In genomic region chr1:39187276-39188046, GRCh38 we compare ENCODE assay signal across 17 cellular contexts. TPM values are rescaled to one million over a fixed set of nuclear protein-coding genes. Genes with fewer than 3 reads are reported as not detected.
A peak's percentile ranks its signal among the peaks of the same experiment; 100 is the strongest.
DNase-seq lines count a peak whose midpoint lies in the region; ATAC-seq, FAIRE-seq and TF ChIP-seq lines count a peak whose summit lies in the region.
"Had no signal": no experiment of that assay in that cellular context is flagged by ENCODE, and none has a peak within 500 bp of the region (broad histone marks: within the 10 kb centered on the region; RNA-seq: fewer than 3 reads in every experiment).

No MANE protein-coding gene starts in this region.

- TF ChIP-seq EP300 in neural cell (conservative IDR thresholded peaks at IDR 0.05; ENCODE audit: poor library complexity, severe bottlenecking): peak; percentile 42

- no peaks in the 10 kb centered on the region for H3K27me3 Mint-ChIP-seq in T-helper 2 cell treated with Interferon-gamma antibody and Interleukin-4, amounts not matched to agents 5 μg/mL and 100 μg/mL, for 36 hours (ENCODE audit: low read depth)
- H3K27me3 Mint-ChIP-seq in astrocyte (ENCODE audit: low read depth, unreplicated experiment): no peaks in the 10 kb centered on the region
- H3K27me3 Mint-ChIP-seq: naive B cell had no signal

- no peaks in the 10 kb centered on the region for H3K9me3 Mint-ChIP-seq in T-helper 2 cell treated with Interferon-gamma antibody and Interleukin-4, amounts not matched to agents 5 μg/mL and 100 μg/mL, for 36 hours
- H3K9me3 Mint-ChIP-seq in astrocyte (ENCODE audit: unreplicated experiment): no peaks in the 10 kb centered on the region
- H3K9me3 Mint-ChIP-seq: H9, naive B cell had no signal

- no peak overlapping the region for H3K27ac ChIP-seq in astrocyte (ENCODE audit: low read depth, low read length)
- peak overlapping the region; percentile 29 for H3K27ac ChIP-seq in neural cell (ENCODE audit: low read length)
- H3K27ac ChIP-seq in left lung: peak overlapping the region in 1 of 2 donors; percentile 34
- H3K27ac ChIP-seq: left ventricle myocardium inferior, suprapubic skin had no signal

- H2AFZ ChIP-seq in astrocyte (ENCODE audit: low read depth, low read length) (no peak overlapping the region), neural cell (ENCODE audit: low read depth, low read length) (no peak overlapping the region)

- no peak overlapping the region for H3K4me3 ChIP-seq in astrocyte (ENCODE audit: insufficient read depth, low read depth, low read length)
- no peak overlapping the region for H3K4me3 ChIP-seq in neural cell (ENCODE audit: low read length)
- H3K4me3 ChIP-seq in BE2C (ENCODE audit: low read depth, low read length): no peak overlapping the region
- no peak overlapping the region for H3K4me3 ChIP-seq in left lung
- H3K4me3 ChIP-seq: left ventricle myocardium inferior, suprapubic skin had no signal

- no peaks in the 10 kb centered on the region for H3K36me3 Mint-ChIP-seq in T-helper 2 cell treated with Interferon-gamma antibody and Interleukin-4, amounts not matched to agents 5 μg/mL and 100 μg/mL, for 36 hours (ENCODE audit: low read depth)
- peaks cover 2% of the 10 kb centered on the region for H3K36me3 Mint-ChIP-seq in astrocyte (ENCODE audit: low read depth, unreplicated experiment)
- H3K36me3 Mint-ChIP-seq: naive B cell had no signal

- H3K9me3 ChIP-seq in astrocyte (ENCODE audit: insufficient read depth, low read depth, low read length) (no peaks in the 10 kb centered on the region), neural cell (ENCODE audit: low read length) (no peaks in the 10 kb centered on the region), BE2C (no peaks in the 10 kb centered on the region), left lung (no peaks in the 10 kb centered on the region)
- H3K9me3 ChIP-seq: left ventricle myocardium inferior, suprapubic skin had no signal

- H3K79me2 ChIP-seq in astrocyte (ENCODE audit: insufficient read depth, low read length): peaks cover 91% of the 10 kb centered on the region
- H3K79me2 ChIP-seq in neural cell (replicated peaks; ENCODE audit: insufficient read depth, low read length): peaks cover 50% of the 10 kb centered on the region

- H3K9ac ChIP-seq in astrocyte (ENCODE audit: low read length) (no peak overlapping the region), neural cell (ENCODE audit: low read length) (no peak overlapping the region)

- H4K20me1 ChIP-seq in astrocyte (ENCODE audit: insufficient read depth, low read length): no peaks in the 10 kb centered on the region
- peaks cover 6% of the 10 kb centered on the region for H4K20me1 ChIP-seq in neural cell (ENCODE audit: insufficient read depth)

- no peak for TF ChIP-seq RAD21 in neural cell (conservative IDR thresholded peaks at IDR 0.05)

- H3K4me2 ChIP-seq in astrocyte (ENCODE audit: low read length) (no peak overlapping the region), neural cell (ENCODE audit: low read length) (no peak overlapping the region)

- peaks cover 66% of the 10 kb centered on the region for H3K4me1 Mint-ChIP-seq in T-helper 2 cell treated with Interferon-gamma antibody and Interleukin-4, amounts not matched to agents 5 μg/mL and 100 μg/mL, for 36 hours (ENCODE audit: low read depth)
- peaks cover 82% of the 10 kb centered on the region for H3K4me1 Mint-ChIP-seq in astrocyte (ENCODE audit: low read depth, unreplicated experiment)

- H3K27me3 ChIP-seq in astrocyte (ENCODE audit: insufficient read depth, low read length): no peaks in the 10 kb centered on the region
- no peaks in the 10 kb centered on the region for H3K27me3 ChIP-seq in neural cell (ENCODE audit: insufficient read depth, low read depth, low read length)
- H3K27me3 ChIP-seq in BE2C: no peaks in the 10 kb centered on the region
- no peaks in the 10 kb centered on the region for H3K27me3 ChIP-seq in left lung
- H3K27me3 ChIP-seq: suprapubic skin had no signal

- no peaks in the 10 kb centered on the region for H3K9me2 ChIP-seq in neural cell (ENCODE audit: insufficient read depth, low read length)

- no peak for DNase-seq in T-helper 2 cell treated with Interferon-gamma antibody and Interleukin-4, amounts not matched to agents 5 μg/mL and 100 μg/mL, for 36 hours (ENCODE audit: low spot score)
- no peak for DNase-seq in T-helper 2 cell
- peak; percentile 53 for DNase-seq in NCI-H226
- DNase-seq in astrocyte (ENCODE audit: low read depth): no peak
- no peak for DNase-seq in BE2C
- no peak for DNase-seq in left lung
- DNase-seq: anterior cingulate cortex; H9; hippocampal formation; left ventricle myocardium inferior; naive B cell; stimulated activated CD4-positive, alpha-beta T cell treated with anti-CD3 and anti-CD28 coated beads, Interleukin-15, amount 100 ng/mL, for 24 hours had no signal

- intact Hi-C loops in left lung (cut with DNase I): loop anchor here (10.0 kb wide), 1 partner anchor 83 kb away; no protein-coding TSS in a partner anchor

- H3K4me3 Mint-ChIP-seq in T-helper 2 cell treated with Interferon-gamma antibody and Interleukin-4, amounts not matched to agents 5 μg/mL and 100 μg/mL, for 36 hours: no peak overlapping the region
- H3K4me3 Mint-ChIP-seq in astrocyte (ENCODE audit: unreplicated experiment): peak overlapping the region; percentile 10
- H3K4me3 Mint-ChIP-seq: H9, naive B cell had no signal

- no peak for FAIRE-seq in astrocyte (lab: Jason Lieb, UNC)
- FAIRE-seq: A204.1, TTC549 had no signal

- peak overlapping the region; percentile 58 for H3K27ac Mint-ChIP-seq in T-helper 2 cell treated with Interferon-gamma antibody and Interleukin-4, amounts not matched to agents 5 μg/mL and 100 μg/mL, for 36 hours
- H3K27ac Mint-ChIP-seq in astrocyte (ENCODE audit: unreplicated experiment): peak overlapping the region; percentile 67

- ATAC-seq in left lung (no peak), GM21528 (IDR thresholded peaks at IDR 0.05; ENCODE audit: low FRiP score, unreplicated experiment) (no peak)

- no peaks in the 10 kb centered on the region for H3F3A ChIP-seq in neural cell (ENCODE audit: insufficient read depth, low read length, poor library complexity, severe bottlenecking)

- H3K36me3 ChIP-seq in astrocyte (ENCODE audit: insufficient read depth, low read length): no peaks in the 10 kb centered on the region
- no peaks in the 10 kb centered on the region for H3K36me3 ChIP-seq in neural cell (ENCODE audit: insufficient read depth, low read length)
- no peaks in the 10 kb centered on the region for H3K36me3 ChIP-seq in BE2C
- H3K36me3 ChIP-seq in left lung: no peaks in the 10 kb centered on the region
- H3K36me3 ChIP-seq: left ventricle myocardium inferior, suprapubic skin had no signal

- TF ChIP-seq CTCF in astrocyte (IDR thresholded peaks at IDR 0.05; ENCODE audit: insufficient read depth, low read depth, low read length): no peak
- TF ChIP-seq CTCF in neural cell (IDR thresholded peaks at IDR 0.05; ENCODE audit: poor library complexity, severe bottlenecking): no peak
- TF ChIP-seq CTCF in BE2C (IDR thresholded peaks at IDR 0.05; ENCODE audit: low read depth, low read length): no peak
- no peak for TF ChIP-seq CTCF in left lung (IDR thresholded peaks at IDR 0.05)

- H3K4me1 ChIP-seq in astrocyte (ENCODE audit: insufficient read depth, low read length) (peaks cover 57% of the 10 kb centered on the region), BE2C (no peaks in the 10 kb centered on the region; the same call in 1 of the 2 replicates), left lung (peaks cover 42 to 78% of the 10 kb centered on the region in 2 donors)

TF ChIP-seq in neural cell, 6 proteins besides CTCF, POLR2A, EP300 and RAD21:
- TF ChIP-seq TAF1 (IDR thresholded peaks at IDR 0.05; ENCODE audit: low read depth) (no peak), POLR2AphosphoS5 (IDR thresholded peaks at IDR 0.05) (peak; percentile 49), REST (IDR thresholded peaks at IDR 0.05; ENCODE audit: borderline replicate concordance) (peak; percentile 93), MXI1 (conservative IDR thresholded peaks at IDR 0.05; ENCODE audit: poor library complexity, severe bottlenecking) (no peak)

RNA-seq across cellular contexts. Expression of gene MACF1, which starts 17.0 kb away (rescaled TPM):
- total RNA-seq in astrocyte (592 and 694 TPM in 2 replicates), left lung (100 to 1,000 TPM; 358 to 385 TPM)
- polyA plus RNA-seq in neural cell: 176 and 185 TPM in 2 replicates
- polyA minus RNA-seq in neural cell: 637 and 764 TPM in 2 replicates
- 24.3 TPM for polyA plus RNA-seq in BE2C (2012; ENCODE audit: insufficient read depth, insufficient read length, low read depth)
